ENCODE assay signal across 8 cellular contexts in genomic region chr22:29205260-29205597, GRCh38. TPM values are rescaled to one million over a fixed set of nuclear protein-coding genes. Genes with fewer than 3 reads are reported as not detected.
DNase-seq lines count a peak whose midpoint lies in the region; ATAC-seq and TF ChIP-seq lines count a peak whose summit lies in the region.

No MANE protein-coding gene starts in this region.

- H3K36me3 ChIP-seq in brain microvascular endothelial cell (replicated peaks), result no peaks in the 10 kb centered on the region

- in situ Hi-C loops in brain microvascular endothelial cell (cut with HindIII; ENCODE audit: low pct_ligation_motif_present, low sequenced_read_pairs), result no loop called here

- POLR2A ChIA-PET in activated CD8-positive, alpha-beta T cell treated with anti-CD3 and anti-CD28 coated beads, Interleukin-2, amount 10 ng/mL, durations not matched to agents 7 days and 5 days (lab: Charles Lee), result no interaction called here

- CTCF ChIA-PET in activated CD8-positive, alpha-beta T cell treated with anti-CD3 and anti-CD28 coated beads, Interleukin-2, amount 10 ng/mL, durations not matched to agents 7 days and 5 days (lab: Charles Lee), result interaction anchor here (1.3 to 4.6 kb wide), 2 partner anchors 38 to 40 kb away, joined by 4 to 21 read pairs; no protein-coding TSS in a partner anchor

- H3K36me3 Mint-ChIP-seq in stimulated activated naive CD8-positive, alpha-beta T cell treated with anti-CD3 and anti-CD28 coated beads, Interleukin-15, Interleukin-2, amounts not matched to agents 100 ng/mL and 50 ng/mL, for 24 hours (ENCODE audit: low read depth), result no peaks in the 10 kb centered on the region
- no peaks in the 10 kb centered on the region for H3K36me3 Mint-ChIP-seq in mesothelial cell of epicardium
- no peaks in the 10 kb centered on the region for H3K36me3 Mint-ChIP-seq in activated CD8-positive, alpha-beta T cell treated with anti-CD3 and anti-CD28 coated beads, Interleukin-2, amount 10 ng/mL, durations not matched to agents 7 days and 5 days (ENCODE audit: low read depth)

- H3K4me1 Mint-ChIP-seq in stimulated activated naive CD8-positive, alpha-beta T cell treated with anti-CD3 and anti-CD28 coated beads, Interleukin-15, Interleukin-2, amounts not matched to agents 100 ng/mL and 50 ng/mL, for 24 hours (ENCODE audit: low read depth), result peaks cover 42% of the 10 kb centered on the region
- peaks cover 23% of the 10 kb centered on the region for H3K4me1 Mint-ChIP-seq in mesothelial cell of epicardium
- peaks cover 30% of the 10 kb centered on the region for H3K4me1 Mint-ChIP-seq in activated CD8-positive, alpha-beta T cell treated with anti-CD3 and anti-CD28 coated beads, Interleukin-2, amount 10 ng/mL, durations not matched to agents 7 days and 5 days (ENCODE audit: low read depth)

- peaks cover 53% of the 10 kb centered on the region for H3K27me3 Mint-ChIP-seq in stimulated activated naive CD8-positive, alpha-beta T cell treated with anti-CD3 and anti-CD28 coated beads, Interleukin-15, Interleukin-2, amounts not matched to agents 100 ng/mL and 50 ng/mL, for 24 hours
- no peaks in the 10 kb centered on the region for H3K27me3 Mint-ChIP-seq in mesothelial cell of epicardium (ENCODE audit: low read depth)
- H3K27me3 Mint-ChIP-seq in activated CD8-positive, alpha-beta T cell treated with anti-CD3 and anti-CD28 coated beads, Interleukin-2, amount 10 ng/mL, durations not matched to agents 7 days and 5 days (ENCODE audit: low read depth), result peaks cover 47% of the 10 kb centered on the region

- peak overlapping the region; percentile 60 for H3K4me3 Mint-ChIP-seq in stimulated activated naive CD8-positive, alpha-beta T cell treated with anti-CD3 and anti-CD28 coated beads, Interleukin-15, Interleukin-2, amounts not matched to agents 100 ng/mL and 50 ng/mL, for 24 hours
- peak overlapping the region; percentile 52 for H3K4me3 Mint-ChIP-seq in mesothelial cell of epicardium
- H3K4me3 Mint-ChIP-seq in activated CD8-positive, alpha-beta T cell treated with anti-CD3 and anti-CD28 coated beads, Interleukin-2, amount 10 ng/mL, durations not matched to agents 7 days and 5 days, result no peak overlapping the region

- no peak for ATAC-seq in stimulated activated naive CD8-positive, alpha-beta T cell treated with anti-CD3 and anti-CD28 coated beads, Interleukin-15, Interleukin-2, amounts not matched to agents 100 U/mL and 50 U/mL, for 24 hours
- no peak for ATAC-seq in activated CD8-positive, alpha-beta T cell treated with anti-CD3 and anti-CD28 coated beads, Interleukin-2, amount 10 ng/mL, durations not matched to agents 7 days and 5 days
- ATAC-seq in HG03460 (IDR thresholded peaks at IDR 0.05; ENCODE audit: unreplicated experiment), result no peak

- DNase-seq in stimulated activated naive CD8-positive, alpha-beta T cell treated with anti-CD3 and anti-CD28 coated beads, Interleukin-15, Interleukin-2, amounts not matched to agents 100 U/mL and 50 U/mL, for 24 hours, result no peak
- DNase-seq in brain microvascular endothelial cell, result no peak
- DNase-seq in mesothelial cell of epicardium (ENCODE audit: low spot score in 2 of 2, unreplicated experiment in 2 of 2), result no peak
- DNase-seq in NCI-H146 (lab: John Stamatoyannopoulos, UW), result no peak
- no peak for DNase-seq in activated CD8-positive, alpha-beta T cell treated with anti-CD3 and anti-CD28 coated beads, Interleukin-2, amount 10 ng/mL, durations not matched to agents 7 days and 5 days
- DNase-seq in Ammon's horn (ENCODE audit: low spot score), result no peak

- H3K9me3 Mint-ChIP-seq in stimulated activated naive CD8-positive, alpha-beta T cell treated with anti-CD3 and anti-CD28 coated beads, Interleukin-15, Interleukin-2, amounts not matched to agents 100 ng/mL and 50 ng/mL, for 24 hours, result no peaks in the 10 kb centered on the region
- no peaks in the 10 kb centered on the region for H3K9me3 Mint-ChIP-seq in mesothelial cell of epicardium
- no peaks in the 10 kb centered on the region for H3K9me3 Mint-ChIP-seq in activated CD8-positive, alpha-beta T cell treated with anti-CD3 and anti-CD28 coated beads, Interleukin-2, amount 10 ng/mL, durations not matched to agents 7 days and 5 days (ENCODE audit: insufficient read depth)

- no peak for TF ChIP-seq CTCF in brain microvascular endothelial cell (IDR thresholded peaks at IDR 0.05; ENCODE audit: low read depth, low read length, missing control alignments)
- no peak for TF ChIP-seq CTCF in mesothelial cell of epicardium (IDR thresholded peaks at IDR 0.05; ENCODE audit: unreplicated experiment)

- no peak overlapping the region for H3K27ac Mint-ChIP-seq in stimulated activated naive CD8-positive, alpha-beta T cell treated with anti-CD3 and anti-CD28 coated beads, Interleukin-15, Interleukin-2, amounts not matched to agents 100 ng/mL and 50 ng/mL, for 24 hours
- H3K27ac Mint-ChIP-seq in mesothelial cell of epicardium, result peak overlapping the region; percentile 17
- no peak overlapping the region for H3K27ac Mint-ChIP-seq in activated CD8-positive, alpha-beta T cell treated with anti-CD3 and anti-CD28 coated beads, Interleukin-2, amount 10 ng/mL, durations not matched to agents 7 days and 5 days

- no peak overlapping the region for H3K27ac ChIP-seq in brain microvascular endothelial cell

- peak overlapping the region; percentile 26 for H3K4me3 ChIP-seq in brain microvascular endothelial cell (ENCODE audit: low read depth, low read length)

- H3K27me3 ChIP-seq in brain microvascular endothelial cell (replicated peaks), result peaks cover 3% of the 10 kb centered on the region

RNA-seq across cellular contexts. Expression of gene EMID1, which starts 0.5 kb away (rescaled TPM):
- 15.7 to 18.1 TPM (median 17.6 TPM) in 3 replicates for total RNA-seq in mesothelial cell of epicardium
- not detected for total RNA-seq in activated CD8-positive, alpha-beta T cell treated with anti-CD3 and anti-CD28 coated beads, Interleukin-2, amount 10 ng/mL, durations not matched to agents 7 days and 5 days

Comparison
In these comparisons a context has a peak if more than half of its experiments do, and no peak if none do; other contexts are left out.
1. RNA of gene EMID1, which starts 0.5 kb away (total RNA-seq): 15.7 to 18.1 TPM in mesothelial cell of epicardium; not detected in activated CD8-positive, alpha-beta T cell treated with anti-CD3 and anti-CD28 coated beads, Interleukin-2, amount 10 ng/mL, durations not matched to agents 7 days and 5 days; every median in the first group is over 10 times any median in the second.